In genomic region chr6:75204222-75204958, GRCh38 we compare ENCODE assay signal across 8 cellular contexts. TPM values are rescaled to one million over a fixed set of nuclear protein-coding genes. Genes with fewer than 3 reads are reported as not detected.
A peak's percentile ranks its signal among the peaks of the same experiment; 100 is the strongest.
DNase-seq lines count a peak whose midpoint lies in the region; ATAC-seq, FAIRE-seq and TF ChIP-seq lines count a peak whose summit lies in the region.

No MANE protein-coding gene starts in this region.

- no peaks in the 10 kb centered on the region for H3K36me3 Mint-ChIP-seq in type B pancreatic cell

- no peaks in the 10 kb centered on the region; the same call in 1 of the 2 replicates for H3K9me3 ChIP-seq in AG04450 (ENCODE audit: control insufficient read depth, insufficient read depth, low read length)
- H3K9me3 ChIP-seq in muscle layer of colon (ENCODE audit: low read length), result no peaks in the 10 kb centered on the region

- no peak for TF ChIP-seq POLR2A in GM12892 (IDR thresholded peaks at IDR 0.05; ENCODE audit: low read depth, low read length)

- peak overlapping the region; percentile 99 for H3K27ac ChIP-seq in AG04450 (ENCODE audit: low read depth, low read length)
- peak overlapping the region; percentile 98 for H3K27ac ChIP-seq in muscle layer of colon (ENCODE audit: low read depth, low read length)

- FAIRE-seq in GM12892 (lab: Jason Lieb, UNC), result peak; percentile 44

- H3K4me3 ChIP-seq in AG04450 (ENCODE audit: low read depth, low read length), result peak overlapping the region; percentile 97
- H3K4me3 ChIP-seq in fibroblast of pulmonary artery (replicated peaks; ENCODE audit: low read depth, low read length), result peak overlapping the region; percentile 67
- H3K4me3 ChIP-seq in muscle layer of colon (ENCODE audit: low read depth in 1 of 2, low read length in 2 of 2), result peak overlapping the region; percentile 38 to 89

- peak overlapping the region; percentile 89 for H3K9ac ChIP-seq in muscle layer of colon (ENCODE audit: low read length)

- POLR2A ChIA-PET in AG04450 (lab: Yijun Ruan, JAX), result interaction anchor here (1.1 to 1.4 kb wide), 2 partner anchors 109 to 915 kb away, joined by 3 to 4 read pairs; no protein-coding TSS in a partner anchor

- DNase-seq in AG04450 (ENCODE audit: low read depth, low spot score), result peak; percentile 88
- DNase-seq in GM12892 (ENCODE audit: insufficient read length), result peak; percentile 24
- DNase-seq in NCI-H2171 treated with DMSO at 0.1 percent for 48 hours (lab: John Stamatoyannopoulos, UW), result peak; percentile 60
- DNase-seq in activated CD8-positive, alpha-beta memory T cell treated with anti-CD3 and anti-CD28 coated beads, Interleukin-2, amount 50 U/mL, for 48 hours, result peak; percentile 58
- DNase-seq in fibroblast of pulmonary artery (ENCODE audit: low read depth), result peak; percentile 97
- no peak for DNase-seq in type B pancreatic cell (ENCODE audit: extremely low spot score, unreplicated experiment)

- no peak for ATAC-seq in GM19467 (IDR thresholded peaks at IDR 0.05; ENCODE audit: unreplicated experiment)

- H3K27me3 ChIP-seq in AG04450 (ENCODE audit: control insufficient read depth, insufficient read depth, low read length) (no peaks in the 10 kb centered on the region), muscle layer of colon (ENCODE audit: control insufficient read depth in 1 of 2, insufficient read depth in 2 of 2, low read length in 2 of 2) (no peaks in the 10 kb centered on the region)

- peak overlapping the region; percentile 1 for H3K27ac Mint-ChIP-seq in type B pancreatic cell

- peaks cover 48% of the 10 kb centered on the region for H3K4me1 Mint-ChIP-seq in type B pancreatic cell (ENCODE audit: unreplicated experiment)

- H3K36me3 ChIP-seq in muscle layer of colon (ENCODE audit: insufficient read depth, low read length), result no peaks in the 10 kb centered on the region

- no peaks in the 10 kb centered on the region for H3K9me3 Mint-ChIP-seq in type B pancreatic cell

- H3K27me3 Mint-ChIP-seq in type B pancreatic cell, result peaks cover 93% of the 10 kb centered on the region

- peak overlapping the region; percentile 92 for H3K4me3 Mint-ChIP-seq in type B pancreatic cell

- CTCF ChIA-PET in AG04450 (lab: Charles Lee), result interaction anchor here (0.6 to 3.4 kb wide), 16 partner anchors 51 to 1348 kb away, joined by 3 to 26 read pairs (median 5); no protein-coding TSS in a partner anchor

- H3K4me1 ChIP-seq in muscle layer of colon (ENCODE audit: insufficient read depth, low read length), result peaks cover 30% of the 10 kb centered on the region

- TF ChIP-seq CTCF in AG04450 (IDR thresholded peaks at IDR 0.05; ENCODE audit: low read depth, low read length) (peak; percentile 78), fibroblast of pulmonary artery (IDR thresholded peaks at IDR 0.05; ENCODE audit: low read length, missing control alignments) (peak; percentile 81), type B pancreatic cell (conservative IDR thresholded peaks at IDR 0.05) (peak; percentile 90)

RNA-seq across cellular contexts. Expression of gene COL12A1, which starts 1.5 kb away (rescaled TPM):
- 1,042 and 1,109 TPM in 2 replicates for polyA plus RNA-seq in AG04450 (2011; rRNA removed)
- 2,400 and 3,040 TPM in 2 replicates for polyA minus RNA-seq in AG04450 (2011; rRNA and poly(A)+ RNA removed)
- 0.04 TPM for polyA plus RNA-seq in GM12892 (2012; ENCODE audit: missing spikeins)
- total RNA-seq in type B pancreatic cell (ENCODE audit: low replicate concordance), result 6.9 and 21.5 TPM in 2 replicates

RNA-seq across cellular contexts. Expression of gene COX7A2, which starts 39.2 kb away (rescaled TPM):
- polyA plus RNA-seq in AG04450 (2011; rRNA removed), result 235 and 263 TPM in 2 replicates
- polyA minus RNA-seq in AG04450 (2011; rRNA and poly(A)+ RNA removed), result 22.2 and 38.8 TPM in 2 replicates
- 412 TPM for polyA plus RNA-seq in GM12892 (2012; ENCODE audit: missing spikeins)
- 370 and 456 TPM in 2 replicates for total RNA-seq in type B pancreatic cell (ENCODE audit: low replicate concordance)
